ENCODE assay signal across 12 cellular contexts in genomic region chr17:9217151-9218067, GRCh38.
DNase-seq lines count a peak whose midpoint lies in the region; ATAC-seq, FAIRE-seq and TF ChIP-seq lines count a peak whose summit lies in the region.
"Had no signal": no experiment of that assay in that cellular context is flagged by ENCODE, and none has a peak within 500 bp of the region (broad histone marks: within the 10 kb centered on the region; RNA-seq: fewer than 3 reads in every experiment).

No MANE protein-coding gene starts in this region.

- DNase-seq in A549 (ENCODE audit: low read depth in 1 of 2, low spot score in 1 of 2): no peak
- peak; percentile 34 for DNase-seq in HTR-8/SVneo (ENCODE audit: insufficient read length, low spot score)
- peak; percentile 83 for DNase-seq in choroid plexus epithelial cell (ENCODE audit: low read depth)
- DNase-seq in medulla oblongata (ENCODE audit: extremely low spot score): no peak
- no peak for DNase-seq in NCI-H2171 treated with DMSO at 0.1 percent for 48 hours (lab: John Stamatoyannopoulos, UW)
- DNase-seq: activated effector memory CD4-positive, alpha-beta T cell treated with Interleukin-2 at 50 U/mL for 16 hours; naive B cell had no signal

- FAIRE-seq in A549 (lab: Jason Lieb, UNC) (no peak), HTR-8/SVneo (lab: Jason Lieb, UNC) (no peak)
- FAIRE-seq: H1 had no signal

- ATAC-seq in A549 (peak; percentile 63 to 66; a peak in 4 of 6 replicates), HG03108 (IDR thresholded peaks at IDR 0.05; ENCODE audit: unreplicated experiment) (no peak), GM19455 (IDR thresholded peaks at IDR 0.05; ENCODE audit: unreplicated experiment) (no peak)

- H3K4me3 ChIP-seq in A549: no peak overlapping the region
- H3K4me3 ChIP-seq in choroid plexus epithelial cell (ENCODE audit: low read depth, low read length): no peak overlapping the region
- H3K4me3 ChIP-seq in mesodermal cell (ENCODE audit: extremely low read depth, insufficient read depth, low read length, poor library complexity, severe bottlenecking): no peak overlapping the region

- CTCF ChIA-PET in A549 (lab: Yijun Ruan, JAX): interaction anchor here (1.3 to 2.3 kb wide), 3 partner anchors 11 to 305 kb away, joined by 4 to 6 read pairs (median 5); no protein-coding TSS in a partner anchor

- POLR2A ChIA-PET in A549 (lab: Yijun Ruan, JAX): interaction anchor here (0.6 kb wide), 1 partner anchor 23 kb away, joined by 3 read pairs; no protein-coding TSS in a partner anchor

- TF ChIP-seq CTCF in A549 (IDR thresholded peaks at IDR 0.05) (no peak), choroid plexus epithelial cell (conservative IDR thresholded peaks at IDR 0.05; ENCODE audit: low read depth, low read length) (no peak)

- no peaks in the 10 kb centered on the region for H3K36me3 ChIP-seq in mesodermal cell (ENCODE audit: control insufficient read depth, insufficient read depth, low read length)

- H3K4me2 ChIP-seq in A549: peak overlapping the region; percentile 36

- WGBS in A549 (ENCODE audit: missing lambda C conversion rate): 29% methylated on average over 5 of the region's 5 CpGs
- 69 to 95% methylated on average over 2 to 4 of the region's 5 CpGs for WGBS in mesodermal cell (ENCODE audit: insufficient coverage in 2 of 2), 2 experiments

- TF ChIP-seq RAD21 in A549 (conservative IDR thresholded peaks at IDR 0.05 in 1 of 2, IDR thresholded peaks at IDR 0.05 in 1 of 2): no peak

- H3K9me3 ChIP-seq in A549 (peaks cover 20% of the 10 kb centered on the region), mesodermal cell (ENCODE audit: control insufficient read depth, low read length) (peaks cover 8% of the 10 kb centered on the region)

- no peak for TF ChIP-seq EP300 in A549 (IDR thresholded peaks at IDR 0.05)

- H3K4me1 ChIP-seq in A549 (peaks cover 11% of the 10 kb centered on the region; the same call in 2 of the 3 replicates), mesodermal cell (ENCODE audit: control insufficient read depth, insufficient read depth, low read length, poor library complexity, severe bottlenecking) (peaks cover 8% of the 10 kb centered on the region)

- H3K27ac ChIP-seq in A549: peak overlapping the region; percentile 47 to 52; a peak in 3 of 6 replicates
- peak overlapping the region; percentile 4 for H3K27ac ChIP-seq in mesodermal cell (ENCODE audit: low read depth, low read length, severe bottlenecking)
- H3K27ac ChIP-seq: VCaP had no signal

- TF ChIP-seq POLR2A in A549 (IDR thresholded peaks at IDR 0.05; ENCODE audit: low read length): no peak

TF ChIP-seq in A549, 52 proteins besides CTCF, POLR2A, EP300 and RAD21:
- TF ChIP-seq BHLHE40 (IDR thresholded peaks at IDR 0.05; ENCODE audit: low read depth, low read length) (no peak), REST (IDR thresholded peaks at IDR 0.05) (no peak), MAZ (IDR thresholded peaks at IDR 0.05; ENCODE audit: borderline replicate concordance, low read depth, low read length) (no peak), HOXB5 (CRISPR knock-in tag; IDR thresholded peaks at IDR 0.05) (no peak), SMC3 (IDR thresholded peaks at IDR 0.05) (no peak), HES2 (IDR thresholded peaks at IDR 0.05) (no peak), ZSCAN20 (CRISPR knock-in tag; IDR thresholded peaks at IDR 0.05) (no peak), ESRRA (IDR thresholded peaks at IDR 0.05; ENCODE audit: borderline replicate concordance, low read length) (no peak), RFX5 (IDR thresholded peaks at IDR 0.05) (no peak), GATA3 (IDR thresholded peaks at IDR 0.05; ENCODE audit: borderline replicate concordance) (no peak), TP53 (CRISPR knock-in tag; IDR thresholded peaks at IDR 0.05) (no peak), E2F6 (IDR thresholded peaks at IDR 0.05; ENCODE audit: borderline replicate concordance, low read depth) (no peak), MAX (IDR thresholded peaks at IDR 0.05) (no peak), JUN (IDR thresholded peaks at IDR 0.05) (no peak), KDM5A (IDR thresholded peaks at IDR 0.05) (no peak), NR3C1 (IDR thresholded peaks at IDR 0.05) (no peak), JUNB (IDR thresholded peaks at IDR 0.05) (no peak), ZC3H11A (IDR thresholded peaks at IDR 0.05) (no peak), EHF (CRISPR knock-in tag; IDR thresholded peaks at IDR 0.05) (no peak)

Comparison
In these comparisons a context has a peak if more than half of its experiments do, and no peak if none do; other contexts are left out.
1. ATAC-seq: peak in A549 (2 of 2); none in HG03108 (single experiment) and GM19455 (single experiment).
2. DNase-seq: peak in HTR-8/SVneo (single experiment) and choroid plexus epithelial cell (single experiment); none in A549 (0 of 2), medulla oblongata (single experiment) and NCI-H2171 treated with DMSO at 0.1 percent for 48 hours (single experiment).